Comparison of ENCODE assay signal across 2 cellular contexts in the genomic region with DNA sequence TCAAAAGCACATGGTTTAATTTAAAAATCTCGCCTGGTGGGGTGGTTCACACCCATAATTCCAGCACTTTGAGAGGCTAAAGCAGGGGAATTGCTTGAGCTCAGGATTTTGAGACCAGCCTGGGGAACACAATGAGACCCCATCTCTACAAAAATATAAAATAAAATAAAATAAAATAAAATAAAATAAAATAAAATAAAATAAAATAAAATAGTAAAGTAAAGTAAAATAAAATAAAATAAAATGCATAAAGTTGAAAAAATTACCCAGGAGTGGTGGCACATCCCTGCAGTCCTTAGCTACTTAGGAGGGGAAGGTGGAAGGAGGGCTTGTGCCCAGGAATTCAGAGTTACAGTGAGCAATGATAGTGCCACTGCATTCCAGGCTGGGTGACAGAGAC.
TF ChIP-seq lines count a peak whose summit lies in the region.

No MANE protein-coding gene starts in this region.

TF ChIP-seq in SK-N-SH, 30 proteins besides CTCF, POLR2A, EP300 and RAD21 (continued from another document):
- TF ChIP-seq, protein P1, sequence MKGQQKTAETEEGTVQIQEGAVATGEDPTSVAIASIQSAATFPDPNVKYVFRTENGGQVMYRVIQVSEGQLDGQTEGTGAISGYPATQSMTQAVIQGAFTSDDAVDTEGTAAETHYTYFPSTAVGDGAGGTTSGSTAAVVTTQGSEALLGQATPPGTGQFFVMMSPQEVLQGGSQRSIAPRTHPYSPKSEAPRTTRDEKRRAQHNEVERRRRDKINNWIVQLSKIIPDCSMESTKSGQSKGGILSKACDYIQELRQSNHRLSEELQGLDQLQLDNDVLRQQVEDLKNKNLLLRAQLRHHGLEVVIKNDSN (IDR thresholded peaks at IDR 0.05; ENCODE audit: borderline replicate concordance, low read depth), result no peak
- TF ChIP-seq JUND (IDR thresholded peaks at IDR 0.05) (no peak), SMC3 (IDR thresholded peaks at IDR 0.05; ENCODE audit: low read depth, low read length) (no peak), ELF1 (IDR thresholded peaks at IDR 0.05) (no peak), GABPA (IDR thresholded peaks at IDR 0.05; ENCODE audit: low read depth) (no peak), NRF1 (IDR thresholded peaks at IDR 0.05; ENCODE audit: low read depth, low read length) (no peak), GATA2 (CRISPR knock-in tag; IDR thresholded peaks at IDR 0.05) (no peak), TAF1 (IDR thresholded peaks at IDR 0.05; ENCODE audit: borderline replicate concordance, low read depth, low read length) (no peak), SIN3A (IDR thresholded peaks at IDR 0.05; ENCODE audit: borderline replicate concordance, low read depth, low read length) (no peak), MXI1 (IDR thresholded peaks at IDR 0.05; ENCODE audit: low read depth, low read length) (no peak), RCOR1 (IDR thresholded peaks at IDR 0.05; ENCODE audit: low read length) (no peak), RXRA (IDR thresholded peaks at IDR 0.05; ENCODE audit: borderline replicate concordance, low read depth) (no peak), RFX5 (IDR thresholded peaks at IDR 0.05; ENCODE audit: low read length) (no peak), YY1 (IDR thresholded peaks at IDR 0.05; ENCODE audit: low read depth) (no peak), CHD2 (IDR thresholded peaks at IDR 0.05; ENCODE audit: low read length, partially characterized antibody) (no peak), FOXJ3 (CRISPR knock-in tag; IDR thresholded peaks at IDR 0.05) (no peak)
- TF ChIP-seq, protein P2, sequence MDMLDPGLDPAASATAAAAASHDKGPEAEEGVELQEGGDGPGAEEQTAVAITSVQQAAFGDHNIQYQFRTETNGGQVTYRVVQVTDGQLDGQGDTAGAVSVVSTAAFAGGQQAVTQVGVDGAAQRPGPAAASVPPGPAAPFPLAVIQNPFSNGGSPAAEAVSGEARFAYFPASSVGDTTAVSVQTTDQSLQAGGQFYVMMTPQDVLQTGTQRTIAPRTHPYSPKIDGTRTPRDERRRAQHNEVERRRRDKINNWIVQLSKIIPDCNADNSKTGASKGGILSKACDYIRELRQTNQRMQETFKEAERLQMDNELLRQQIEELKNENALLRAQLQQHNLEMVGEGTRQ (IDR thresholded peaks at IDR 0.05; ENCODE audit: borderline replicate concordance, low read depth, low read length), result no peak
- TF ChIP-seq, protein P3, sequence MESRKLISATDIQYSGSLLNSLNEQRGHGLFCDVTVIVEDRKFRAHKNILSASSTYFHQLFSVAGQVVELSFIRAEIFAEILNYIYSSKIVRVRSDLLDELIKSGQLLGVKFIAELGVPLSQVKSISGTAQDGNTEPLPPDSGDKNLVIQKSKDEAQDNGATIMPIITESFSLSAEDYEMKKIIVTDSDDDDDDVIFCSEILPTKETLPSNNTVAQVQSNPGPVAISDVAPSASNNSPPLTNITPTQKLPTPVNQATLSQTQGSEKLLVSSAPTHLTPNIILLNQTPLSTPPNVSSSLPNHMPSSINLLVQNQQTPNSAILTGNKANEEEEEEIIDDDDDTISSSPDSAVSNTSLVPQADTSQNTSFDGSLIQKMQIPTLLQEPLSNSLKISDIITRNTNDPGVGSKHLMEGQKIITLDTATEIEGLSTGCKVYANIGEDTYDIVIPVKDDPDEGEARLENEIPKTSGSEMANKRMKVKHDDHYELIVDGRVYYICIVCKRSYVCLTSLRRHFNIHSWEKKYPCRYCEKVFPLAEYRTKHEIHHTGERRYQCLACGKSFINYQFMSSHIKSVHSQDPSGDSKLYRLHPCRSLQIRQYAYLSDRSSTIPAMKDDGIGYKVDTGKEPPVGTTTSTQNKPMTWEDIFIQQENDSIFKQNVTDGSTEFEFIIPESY (IDR thresholded peaks at IDR 0.05; ENCODE audit: borderline replicate concordance, low read depth), result no peak

TF ChIP-seq in SK-N-SH treated with all-trans-retinoic acid at 6 μM for 48 hours, 23 proteins besides CTCF, POLR2A, EP300 and RAD21 (continued from another document):
- TF ChIP-seq, protein P4, sequence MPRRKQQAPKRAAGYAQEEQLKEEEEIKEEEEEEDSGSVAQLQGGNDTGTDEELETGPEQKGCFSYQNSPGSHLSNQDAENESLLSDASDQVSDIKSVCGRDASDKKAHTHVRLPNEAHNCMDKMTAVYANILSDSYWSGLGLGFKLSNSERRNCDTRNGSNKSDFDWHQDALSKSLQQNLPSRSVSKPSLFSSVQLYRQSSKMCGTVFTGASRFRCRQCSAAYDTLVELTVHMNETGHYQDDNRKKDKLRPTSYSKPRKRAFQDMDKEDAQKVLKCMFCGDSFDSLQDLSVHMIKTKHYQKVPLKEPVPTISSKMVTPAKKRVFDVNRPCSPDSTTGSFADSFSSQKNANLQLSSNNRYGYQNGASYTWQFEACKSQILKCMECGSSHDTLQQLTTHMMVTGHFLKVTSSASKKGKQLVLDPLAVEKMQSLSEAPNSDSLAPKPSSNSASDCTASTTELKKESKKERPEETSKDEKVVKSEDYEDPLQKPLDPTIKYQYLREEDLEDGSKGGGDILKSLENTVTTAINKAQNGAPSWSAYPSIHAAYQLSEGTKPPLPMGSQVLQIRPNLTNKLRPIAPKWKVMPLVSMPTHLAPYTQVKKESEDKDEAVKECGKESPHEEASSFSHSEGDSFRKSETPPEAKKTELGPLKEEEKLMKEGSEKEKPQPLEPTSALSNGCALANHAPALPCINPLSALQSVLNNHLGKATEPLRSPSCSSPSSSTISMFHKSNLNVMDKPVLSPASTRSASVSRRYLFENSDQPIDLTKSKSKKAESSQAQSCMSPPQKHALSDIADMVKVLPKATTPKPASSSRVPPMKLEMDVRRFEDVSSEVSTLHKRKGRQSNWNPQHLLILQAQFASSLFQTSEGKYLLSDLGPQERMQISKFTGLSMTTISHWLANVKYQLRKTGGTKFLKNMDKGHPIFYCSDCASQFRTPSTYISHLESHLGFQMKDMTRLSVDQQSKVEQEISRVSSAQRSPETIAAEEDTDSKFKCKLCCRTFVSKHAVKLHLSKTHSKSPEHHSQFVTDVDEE (CRISPR knock-in tag; IDR thresholded peaks at IDR 0.05), result no peak
- TF ChIP-seq, protein P5, sequence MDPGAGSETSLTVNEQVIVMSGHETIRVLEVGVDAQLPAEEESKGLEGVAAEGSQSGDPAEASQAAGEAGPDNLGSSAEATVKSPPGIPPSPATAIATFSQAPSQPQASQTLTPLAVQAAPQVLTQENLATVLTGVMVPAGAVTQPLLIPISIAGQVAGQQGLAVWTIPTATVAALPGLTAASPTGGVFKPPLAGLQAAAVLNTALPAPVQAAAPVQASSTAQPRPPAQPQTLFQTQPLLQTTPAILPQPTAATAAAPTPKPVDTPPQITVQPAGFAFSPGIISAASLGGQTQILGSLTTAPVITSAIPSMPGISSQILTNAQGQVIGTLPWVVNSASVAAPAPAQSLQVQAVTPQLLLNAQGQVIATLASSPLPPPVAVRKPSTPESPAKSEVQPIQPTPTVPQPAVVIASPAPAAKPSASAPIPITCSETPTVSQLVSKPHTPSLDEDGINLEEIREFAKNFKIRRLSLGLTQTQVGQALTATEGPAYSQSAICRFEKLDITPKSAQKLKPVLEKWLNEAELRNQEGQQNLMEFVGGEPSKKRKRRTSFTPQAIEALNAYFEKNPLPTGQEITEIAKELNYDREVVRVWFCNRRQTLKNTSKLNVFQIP (CRISPR knock-in tag; IDR thresholded peaks at IDR 0.05; ENCODE audit: borderline replicate concordance, low read depth), result no peak
- TF ChIP-seq GLIS3 (CRISPR knock-in tag; IDR thresholded peaks at IDR 0.05) (no peak), RARB (CRISPR knock-in tag; IDR thresholded peaks at IDR 0.05) (no peak), PPARA (CRISPR knock-in tag; IDR thresholded peaks at IDR 0.05; ENCODE audit: borderline replicate concordance) (no peak), TOX (CRISPR knock-in tag; IDR thresholded peaks at IDR 0.05; ENCODE audit: borderline replicate concordance) (no peak), ZNF8 (CRISPR knock-in tag; IDR thresholded peaks at IDR 0.05) (no peak), CSDC2 (CRISPR knock-in tag; IDR thresholded peaks at IDR 0.05) (no peak), ZNF70 (CRISPR knock-in tag; IDR thresholded peaks at IDR 0.05) (no peak), ZC3H10 (CRISPR knock-in tag; IDR thresholded peaks at IDR 0.05) (no peak), ARNTL (CRISPR knock-in tag; IDR thresholded peaks at IDR 0.05; ENCODE audit: borderline replicate concordance, low read depth) (no peak), OSR1 (CRISPR knock-in tag; IDR thresholded peaks at IDR 0.05) (no peak), ZFP3 (CRISPR knock-in tag; IDR thresholded peaks at IDR 0.05) (no peak)
- TF ChIP-seq, protein P6, sequence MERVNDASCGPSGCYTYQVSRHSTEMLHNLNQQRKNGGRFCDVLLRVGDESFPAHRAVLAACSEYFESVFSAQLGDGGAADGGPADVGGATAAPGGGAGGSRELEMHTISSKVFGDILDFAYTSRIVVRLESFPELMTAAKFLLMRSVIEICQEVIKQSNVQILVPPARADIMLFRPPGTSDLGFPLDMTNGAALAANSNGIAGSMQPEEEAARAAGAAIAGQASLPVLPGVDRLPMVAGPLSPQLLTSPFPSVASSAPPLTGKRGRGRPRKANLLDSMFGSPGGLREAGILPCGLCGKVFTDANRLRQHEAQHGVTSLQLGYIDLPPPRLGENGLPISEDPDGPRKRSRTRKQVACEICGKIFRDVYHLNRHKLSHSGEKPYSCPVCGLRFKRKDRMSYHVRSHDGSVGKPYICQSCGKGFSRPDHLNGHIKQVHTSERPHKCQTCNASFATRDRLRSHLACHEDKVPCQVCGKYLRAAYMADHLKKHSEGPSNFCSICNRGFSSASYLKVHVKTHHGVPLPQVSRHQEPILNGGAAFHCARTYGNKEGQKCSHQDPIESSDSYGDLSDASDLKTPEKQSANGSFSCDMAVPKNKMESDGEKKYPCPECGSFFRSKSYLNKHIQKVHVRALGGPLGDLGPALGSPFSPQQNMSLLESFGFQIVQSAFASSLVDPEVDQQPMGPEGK (CRISPR knock-in tag; IDR thresholded peaks at IDR 0.05; ENCODE audit: borderline replicate concordance), result no peak
- TF ChIP-seq, protein P7, sequence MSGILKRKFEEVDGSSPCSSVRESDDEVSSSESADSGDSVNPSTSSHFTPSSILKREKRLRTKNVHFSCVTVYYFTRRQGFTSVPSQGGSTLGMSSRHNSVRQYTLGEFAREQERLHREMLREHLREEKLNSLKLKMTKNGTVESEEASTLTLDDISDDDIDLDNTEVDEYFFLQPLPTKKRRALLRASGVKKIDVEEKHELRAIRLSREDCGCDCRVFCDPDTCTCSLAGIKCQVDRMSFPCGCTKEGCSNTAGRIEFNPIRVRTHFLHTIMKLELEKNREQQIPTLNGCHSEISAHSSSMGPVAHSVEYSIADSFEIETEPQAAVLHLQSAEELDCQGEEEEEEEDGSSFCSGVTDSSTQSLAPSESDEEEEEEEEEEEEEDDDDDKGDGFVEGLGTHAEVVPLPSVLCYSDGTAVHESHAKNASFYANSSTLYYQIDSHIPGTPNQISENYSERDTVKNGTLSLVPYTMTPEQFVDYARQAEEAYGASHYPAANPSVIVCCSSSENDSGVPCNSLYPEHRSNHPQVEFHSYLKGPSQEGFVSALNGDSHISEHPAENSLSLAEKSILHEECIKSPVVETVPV (CRISPR knock-in tag; IDR thresholded peaks at IDR 0.05), result no peak
- TF ChIP-seq, protein P8, sequence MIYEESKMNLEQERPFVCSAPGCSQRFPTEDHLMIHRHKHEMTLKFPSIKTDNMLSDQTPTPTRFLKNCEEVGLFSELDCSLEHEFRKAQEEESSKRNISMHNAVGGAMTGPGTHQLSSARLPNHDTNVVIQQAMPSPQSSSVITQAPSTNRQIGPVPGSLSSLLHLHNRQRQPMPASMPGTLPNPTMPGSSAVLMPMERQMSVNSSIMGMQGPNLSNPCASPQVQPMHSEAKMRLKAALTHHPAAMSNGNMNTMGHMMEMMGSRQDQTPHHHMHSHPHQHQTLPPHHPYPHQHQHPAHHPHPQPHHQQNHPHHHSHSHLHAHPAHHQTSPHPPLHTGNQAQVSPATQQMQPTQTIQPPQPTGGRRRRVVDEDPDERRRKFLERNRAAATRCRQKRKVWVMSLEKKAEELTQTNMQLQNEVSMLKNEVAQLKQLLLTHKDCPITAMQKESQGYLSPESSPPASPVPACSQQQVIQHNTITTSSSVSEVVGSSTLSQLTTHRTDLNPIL (CRISPR knock-in tag; IDR thresholded peaks at IDR 0.05; ENCODE audit: low read depth), result no peak
